Comparison of ENCODE assay signal across 8 cellular contexts in the genomic region with DNA sequence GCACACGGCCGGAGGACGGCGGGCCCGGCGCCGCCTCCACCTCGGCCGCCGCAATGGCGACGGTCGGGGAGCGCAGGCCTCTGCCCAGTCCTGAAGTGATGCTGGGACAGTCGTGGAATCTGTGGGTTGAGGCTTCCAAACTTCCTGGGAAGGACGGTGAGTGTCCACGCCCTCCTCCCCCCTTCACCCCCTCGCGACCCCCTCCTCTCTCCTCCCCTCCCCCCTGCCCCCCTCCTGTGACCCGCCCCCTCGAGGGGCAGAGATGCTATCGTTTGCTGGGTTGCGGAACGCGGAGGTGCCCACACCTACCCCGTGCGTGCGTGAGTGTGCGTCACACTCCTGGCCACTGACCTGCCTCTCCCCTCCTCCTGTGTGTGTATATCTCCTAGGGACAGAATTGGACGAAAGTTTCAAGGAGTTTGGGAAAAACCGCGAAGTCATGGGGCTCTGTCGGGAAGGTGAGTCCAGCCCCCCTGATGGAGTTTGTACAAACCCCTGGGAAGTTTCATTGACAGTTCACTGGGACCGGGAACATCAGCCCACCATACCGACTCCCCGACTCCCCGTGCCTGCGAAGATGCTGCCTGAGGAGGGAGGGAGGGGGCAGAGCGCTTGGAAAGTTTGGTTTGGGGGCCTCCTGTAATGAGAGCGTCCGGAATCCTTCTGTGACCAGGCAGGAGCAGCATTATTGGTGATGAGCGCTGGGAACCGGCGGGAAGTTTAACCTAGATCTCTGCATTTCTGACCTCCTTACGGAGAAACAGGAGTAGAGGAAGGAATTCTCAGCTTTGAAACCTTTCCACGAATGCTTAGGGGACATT. TPM values are rescaled to one million over a fixed set of nuclear protein-coding genes. Genes with fewer than 3 reads are reported as not detected.
DNase-seq lines count a peak whose midpoint lies in the region; ATAC-seq, FAIRE-seq and TF ChIP-seq lines count a peak whose summit lies in the region.

No MANE protein-coding gene starts in this region.

- CTCF ChIA-PET in A549 (lab: Yijun Ruan, JAX): no interaction called here
- CTCF ChIA-PET in activated CD4-positive, alpha-beta T cell treated with anti-CD3 and anti-CD28 coated beads, Interleukin-2, amount 10 ng/mL, durations not matched to agents 7 days and 5 days (lab: Charles Lee): interaction anchor here (1.4 kb wide), 1 partner anchor 28 kb away, joined by 3 read pairs; no protein-coding TSS in a partner anchor

- H3K9me3 ChIP-seq in A549: no peaks in the 10 kb centered on the region
- no peaks in the 10 kb centered on the region for H3K9me3 ChIP-seq in HUES64 (ENCODE audit: insufficient read depth, low read depth, low read length)
- H3K9me3 ChIP-seq in ectodermal cell (ENCODE audit: control insufficient read depth, low read length): no peaks in the 10 kb centered on the region
- no peaks in the 10 kb centered on the region for H3K9me3 ChIP-seq in mesodermal cell (ENCODE audit: control insufficient read depth, low read length)

- H3K4me2 ChIP-seq in A549: peak overlapping the region; percentile 95

- peaks cover 54% of the 10 kb centered on the region for H3K4me1 Mint-ChIP-seq in activated CD4-positive, alpha-beta T cell treated with anti-CD3 and anti-CD28 coated beads, Interleukin-2, amount 10 ng/mL, durations not matched to agents 7 days and 5 days

- peaks cover 38% of the 10 kb centered on the region for H3K36me3 Mint-ChIP-seq in activated CD4-positive, alpha-beta T cell treated with anti-CD3 and anti-CD28 coated beads, Interleukin-2, amount 10 ng/mL, durations not matched to agents 7 days and 5 days (ENCODE audit: low read depth)

- TF ChIP-seq RAD21 in A549 (conservative IDR thresholded peaks at IDR 0.05 in 1 of 2, IDR thresholded peaks at IDR 0.05 in 1 of 2): no peak

- 16% methylated on average over 20 of the region's 46 CpGs for WGBS in A549 (ENCODE audit: missing lambda C conversion rate)
- WGBS in HUES64: 2% methylated on average over 39 of the region's 46 CpGs
- 2% methylated on average over 43 to 44 of the region's 46 CpGs for WGBS in ectodermal cell, 2 experiments
- WGBS in mesodermal cell (ENCODE audit: insufficient coverage in 2 of 2), 2 experiments: 5 to 8% methylated on average over 20 to 22 of the region's 46 CpGs

- peaks cover 16% of the 10 kb centered on the region; the same call in 1 of the 2 replicates for H3K27me3 ChIP-seq in HUES64 (ENCODE audit: insufficient read depth, low read length)
- peaks cover 17% of the 10 kb centered on the region for H3K27me3 ChIP-seq in ectodermal cell (ENCODE audit: control insufficient read depth, insufficient read depth, low read length, poor library complexity, severe bottlenecking)

- no peaks in the 10 kb centered on the region for H3K9me3 Mint-ChIP-seq in activated CD4-positive, alpha-beta T cell treated with anti-CD3 and anti-CD28 coated beads, Interleukin-2, amount 10 ng/mL, durations not matched to agents 7 days and 5 days

- FAIRE-seq in A549 (lab: Jason Lieb, UNC) (no peak), GM19239 (lab: Jason Lieb, UNC) (no peak)

- TF ChIP-seq POLR2A in A549 (IDR thresholded peaks at IDR 0.05; ENCODE audit: low read length): no peak; the same call in 1 of the 2 replicates

- H3K27ac ChIP-seq in A549: peak overlapping the region; percentile 95 to 99
- H3K27ac ChIP-seq in HUES64 (ENCODE audit: low read depth, low read length): peak overlapping the region; percentile 85; the same call in 1 of the 2 replicates
- no peak overlapping the region for H3K27ac ChIP-seq in ectodermal cell (ENCODE audit: insufficient read depth, low read depth, low read length, poor library complexity, severe bottlenecking)
- peak overlapping the region; percentile 96 for H3K27ac ChIP-seq in mesodermal cell (ENCODE audit: low read depth, low read length, severe bottlenecking)

- DNase-seq in A549 (ENCODE audit: low read depth in 1 of 2, low spot score in 1 of 2): peak; percentile 54 to 80
- DNase-seq in GM19239 (ENCODE audit: insufficient read length, low spot score): peak; percentile 24
- peak; percentile 52 for DNase-seq in activated CD4-positive, alpha-beta T cell treated with anti-CD3 and anti-CD28 coated beads, Interleukin-2, amount 10 ng/mL, durations not matched to agents 7 days and 5 days
- DNase-seq in stimulated activated CD8-positive, alpha-beta memory T cell treated with anti-CD3 and anti-CD28 coated beads, Interleukin-15, amount 100 ng/mL, for 48 hours (ENCODE audit: low read depth in 2 of 2): peak; percentile 36 to 39
- DNase-seq in islet precursor cell: no peak

- peak overlapping the region; percentile 96 for H3K27ac Mint-ChIP-seq in activated CD4-positive, alpha-beta T cell treated with anti-CD3 and anti-CD28 coated beads, Interleukin-2, amount 10 ng/mL, durations not matched to agents 7 days and 5 days

- no peaks in the 10 kb centered on the region for H3K27me3 Mint-ChIP-seq in activated CD4-positive, alpha-beta T cell treated with anti-CD3 and anti-CD28 coated beads, Interleukin-2, amount 10 ng/mL, durations not matched to agents 7 days and 5 days

- peak overlapping the region; percentile 89 for H3K4me3 Mint-ChIP-seq in activated CD4-positive, alpha-beta T cell treated with anti-CD3 and anti-CD28 coated beads, Interleukin-2, amount 10 ng/mL, durations not matched to agents 7 days and 5 days

- H3K36me3 ChIP-seq in HUES64 (ENCODE audit: insufficient read depth, low read length) (peaks cover 31% of the 10 kb centered on the region), ectodermal cell (ENCODE audit: control insufficient read depth, insufficient read depth, low read length) (peaks cover 13% of the 10 kb centered on the region), mesodermal cell (ENCODE audit: control insufficient read depth, insufficient read depth, low read length) (peaks cover 40% of the 10 kb centered on the region)

- TF ChIP-seq CTCF in A549 (IDR thresholded peaks at IDR 0.05): no peak

- POLR2A ChIA-PET in A549 (lab: Yijun Ruan, JAX): interaction anchor here (0.7 to 1.4 kb wide), 3 partner anchors 47 to 177 kb away, joined by 4 to 5 read pairs (median 4); no protein-coding TSS in a partner anchor
- POLR2A ChIA-PET in activated CD4-positive, alpha-beta T cell treated with anti-CD3 and anti-CD28 coated beads, Interleukin-2, amount 10 ng/mL, durations not matched to agents 7 days and 5 days (lab: Charles Lee): interaction anchor here (0.9 kb wide), 1 partner anchor 20 kb away, joined by 3 read pairs; no protein-coding TSS in a partner anchor

- ATAC-seq in A549: peak; percentile 72 to 78

- peaks cover 31% of the 10 kb centered on the region for H3K4me1 ChIP-seq in A549
- H3K4me1 ChIP-seq in HUES64 (ENCODE audit: insufficient read depth, low read length): peaks cover 19% of the 10 kb centered on the region
- H3K4me1 ChIP-seq in ectodermal cell (ENCODE audit: control insufficient read depth, insufficient read depth, low read length): peaks cover 9% of the 10 kb centered on the region
- H3K4me1 ChIP-seq in mesodermal cell (ENCODE audit: control insufficient read depth, insufficient read depth, low read length, poor library complexity, severe bottlenecking): peaks cover 22% of the 10 kb centered on the region

- peak overlapping the region; percentile 74 for H3K4me3 ChIP-seq in A549
- H3K4me3 ChIP-seq in HUES64 (ENCODE audit: low read length): peak overlapping the region; percentile 85
- peak overlapping the region; percentile 61 for H3K4me3 ChIP-seq in ectodermal cell (ENCODE audit: insufficient read depth, low read depth, low read length)
- peak overlapping the region; percentile 58 for H3K4me3 ChIP-seq in mesodermal cell (ENCODE audit: extremely low read depth, insufficient read depth, low read length, poor library complexity, severe bottlenecking)

- TF ChIP-seq EP300 in A549 (IDR thresholded peaks at IDR 0.05): no peak

- peak overlapping the region; percentile 79 for H3K9ac ChIP-seq in HUES64 (ENCODE audit: low read depth, low read length)

RNA-seq across cellular contexts. Expression of a gene that starts 0.8 kb away (rescaled TPM):
- not detected in 2 replicates for polyA plus RNA-seq in A549 (2011; rRNA removed)
- polyA plus RNA-seq in A549 (2012; cell fraction: cytosol; rRNA removed): not detected in 2 replicates
- not detected in 2 replicates for polyA plus RNA-seq in A549 (2012; cell fraction: nucleus; rRNA removed)
- polyA plus RNA-seq in A549 (2017; fragmentation: RNase III; extraction: RNeasy Plus Mini Kit Qiagen cat#74134 plus additional on column Dnase treatment): not detected in 3 replicates
- polyA minus RNA-seq in A549 (2011; rRNA and poly(A)+ RNA removed): 2.4 TPM in 1 of 2 replicates, not detected in the other
- polyA plus RNA-seq in HUES64 (2013, experiment 1 of 2): not detected
- not detected for polyA plus RNA-seq in HUES64 (2013, experiment 2 of 2)
- total RNA-seq in activated CD4-positive, alpha-beta T cell treated with anti-CD3 and anti-CD28 coated beads, Interleukin-2, amount 10 ng/mL, durations not matched to agents 7 days and 5 days: not detected
- polyA plus RNA-seq in ectodermal cell (2013, experiment 1 of 4): not detected
- not detected for polyA plus RNA-seq in ectodermal cell (2013, experiment 2 of 4)
- not detected for polyA plus RNA-seq in ectodermal cell (2013, experiment 3 of 4)
- not detected for polyA plus RNA-seq in ectodermal cell (2013, experiment 4 of 4)
- polyA plus RNA-seq in mesodermal cell (2013, experiment 1 of 2): not detected
- not detected for polyA plus RNA-seq in mesodermal cell (2013, experiment 2 of 2)

RNA-seq across cellular contexts. Expression of a gene that starts 49.3 kb away (rescaled TPM):
- polyA plus RNA-seq in A549 (2011; rRNA removed): 7.3 and 16.4 TPM in 2 replicates
- polyA plus RNA-seq in A549 (2012; cell fraction: cytosol; rRNA removed): 5.0 and 6.4 TPM in 2 replicates
- 13.0 and 13.8 TPM in 2 replicates for polyA plus RNA-seq in A549 (2012; cell fraction: nucleus; rRNA removed)
- 4.9 to 5.7 TPM (median 5.4 TPM) in 3 replicates for polyA plus RNA-seq in A549 (2017; fragmentation: RNase III; extraction: RNeasy Plus Mini Kit Qiagen cat#74134 plus additional on column Dnase treatment)
- 51.9 and 55.0 TPM in 2 replicates for polyA minus RNA-seq in A549 (2011; rRNA and poly(A)+ RNA removed)
- 7.7 TPM for polyA plus RNA-seq in HUES64 (2013, experiment 1 of 2)
- polyA plus RNA-seq in HUES64 (2013, experiment 2 of 2): 7.4 TPM
- total RNA-seq in activated CD4-positive, alpha-beta T cell treated with anti-CD3 and anti-CD28 coated beads, Interleukin-2, amount 10 ng/mL, durations not matched to agents 7 days and 5 days: 10 to 100 TPM; 70.0 to 95.0 TPM
- 12.4 TPM for polyA plus RNA-seq in ectodermal cell (2013, experiment 1 of 4)
- 17.3 TPM for polyA plus RNA-seq in ectodermal cell (2013, experiment 2 of 4)
- polyA plus RNA-seq in ectodermal cell (2013, experiment 3 of 4): 13.2 TPM
- polyA plus RNA-seq in ectodermal cell (2013, experiment 4 of 4): 17.0 TPM
- 12.1 TPM for polyA plus RNA-seq in mesodermal cell (2013, experiment 1 of 2)
- polyA plus RNA-seq in mesodermal cell (2013, experiment 2 of 2): 9.2 TPM

RNA-seq across cellular contexts. Expression of a gene that starts 49.4 kb away (rescaled TPM):
- polyA plus RNA-seq in A549 (2011; rRNA removed) (65.2 and 66.1 TPM in 2 replicates), A549 (2017; fragmentation: RNase III; extraction: RNeasy Plus Mini Kit Qiagen cat#74134 plus additional on column Dnase treatment) (71.7 to 81.3 TPM (median 73.4 TPM) in 3 replicates)
- polyA plus RNA-seq in A549 (2012; cell fraction: cytosol; rRNA removed): 23.4 and 28.0 TPM in 2 replicates
- 4.3 and 5.5 TPM in 2 replicates for polyA plus RNA-seq in A549 (2012; cell fraction: nucleus; rRNA removed)
- 5.5 and 6.7 TPM in 2 replicates for polyA minus RNA-seq in A549 (2011; rRNA and poly(A)+ RNA removed)
- 75.2 TPM for polyA plus RNA-seq in HUES64 (2013, experiment 1 of 2)
- 91.1 TPM for polyA plus RNA-seq in HUES64 (2013, experiment 2 of 2)
- total RNA-seq in activated CD4-positive, alpha-beta T cell treated with anti-CD3 and anti-CD28 coated beads, Interleukin-2, amount 10 ng/mL, durations not matched to agents 7 days and 5 days: 10 to 100 TPM; 62.2 to 68.8 TPM
- polyA plus RNA-seq in ectodermal cell (2013, experiment 1 of 4): 89.8 TPM
- polyA plus RNA-seq in ectodermal cell (2013, experiment 2 of 4): 87.1 TPM
- 79.1 TPM for polyA plus RNA-seq in ectodermal cell (2013, experiment 3 of 4)
- polyA plus RNA-seq in ectodermal cell (2013, experiment 4 of 4): 91.2 TPM
- 69.7 TPM for polyA plus RNA-seq in mesodermal cell (2013, experiment 1 of 2)
- 87.6 TPM for polyA plus RNA-seq in mesodermal cell (2013, experiment 2 of 2)
